In genomic region chr6:71383891-71384489, GRCh38 we compare ENCODE assay signal across 7 cellular contexts.
DNase-seq lines count a peak whose midpoint lies in the region; ATAC-seq, FAIRE-seq and TF ChIP-seq lines count a peak whose summit lies in the region.

No MANE protein-coding gene starts in this region.

- peak; percentile 39 for DNase-seq in Daoy (ENCODE audit: low read depth)
- DNase-seq in inferior parietal cortex (ENCODE audit: extremely low spot score): peak; percentile 73
- no peak for DNase-seq in 8988T

- peak; percentile 84 for TF ChIP-seq RAD21 in Ishikawa (IDR thresholded peaks at IDR 0.05; ENCODE audit: low read depth)

- FAIRE-seq in TTC549 (lab: Jason Lieb, UNC): peak; percentile 89

- ATAC-seq in GM21367 (IDR thresholded peaks at IDR 0.05; ENCODE audit: unreplicated experiment): no peak
- no peak for ATAC-seq in HG02571 (IDR thresholded peaks at IDR 0.05; ENCODE audit: unreplicated experiment)

- no peak for TF ChIP-seq EP300 in Ishikawa (IDR thresholded peaks at IDR 0.05; ENCODE audit: borderline replicate concordance)

TF ChIP-seq in Ishikawa, 13 proteins besides CTCF, POLR2A, EP300 and RAD21:
- TF ChIP-seq TCF12 (IDR thresholded peaks at IDR 0.05; ENCODE audit: low read depth): no peak
- no peak for TF ChIP-seq NFIC (IDR thresholded peaks at IDR 0.05)
- no peak for TF ChIP-seq ZBTB7A (IDR thresholded peaks at IDR 0.05; ENCODE audit: low read depth)
- no peak for TF ChIP-seq USF1 (IDR thresholded peaks at IDR 0.05)
- TF ChIP-seq TAF1 (IDR thresholded peaks at IDR 0.05; ENCODE audit: low read depth): no peak
- TF ChIP-seq CREB1 (IDR thresholded peaks at IDR 0.05; ENCODE audit: low read depth): no peak
- no peak for TF ChIP-seq CEBPB (IDR thresholded peaks at IDR 0.05)
- TF ChIP-seq REST (IDR thresholded peaks at IDR 0.05; ENCODE audit: low read depth): no peak
- no peak for TF ChIP-seq MAX (IDR thresholded peaks at IDR 0.05)
- TF ChIP-seq FOXM1 (IDR thresholded peaks at IDR 0.05; ENCODE audit: borderline replicate concordance, low read depth): no peak
- TF ChIP-seq YY1 (IDR thresholded peaks at IDR 0.05; ENCODE audit: low read depth): no peak
- no peak for TF ChIP-seq TEAD4 (IDR thresholded peaks at IDR 0.05)
- no peak for TF ChIP-seq EGR1 (IDR thresholded peaks at IDR 0.05)
